ENCODE assay signal across 25 cellular contexts in the genomic region with DNA sequence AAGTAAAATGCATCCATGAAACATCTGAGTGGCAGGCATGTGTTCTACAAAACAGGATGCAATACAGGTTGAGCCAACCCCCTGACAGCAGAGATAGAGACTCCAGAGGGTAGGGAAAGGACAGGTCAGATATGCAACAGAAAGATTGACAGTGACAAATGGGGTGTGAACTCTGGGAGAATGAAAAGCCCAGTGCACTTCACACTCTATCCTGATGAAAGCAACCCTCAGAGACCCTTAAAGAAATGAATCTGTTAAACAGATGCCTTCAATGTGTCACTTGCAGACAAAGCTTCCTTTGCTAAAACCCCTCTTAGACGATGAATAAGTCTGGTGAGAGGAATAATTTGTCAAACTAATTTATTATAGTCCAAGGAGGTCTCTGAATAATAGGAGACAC.
"Had no signal": no experiment of that assay in that cellular context is flagged by ENCODE, and none has a peak within 500 bp of the region (broad histone marks: within the 10 kb centered on the region; RNA-seq: fewer than 3 reads in every experiment).

No MANE protein-coding gene starts in this region.

- H3K4me1 ChIP-seq: gastrocnemius medialis, left lung, upper lobe of left lung, vagina had no signal

- ATAC-seq: activated CD4-positive, alpha-beta T cell treated with anti-CD3 and anti-CD28 coated beads for 36 hours; activated CD8-positive, alpha-beta memory T cell treated with anti-CD3 and anti-CD28 coated beads, Interleukin-2, amount 10 ng/mL, durations not matched to agents 7 days and 5 days; activated CD8-positive, alpha-beta T cell treated with anti-CD3 and anti-CD28 coated beads, Interleukin-2, amount 10 ng/mL, durations not matched to agents 7 days and 5 days; activated naive CD8-positive, alpha-beta T cell treated with anti-CD3 and anti-CD28 coated beads, Interleukin-2, amount 50 U/mL, for 24 hours; gastrocnemius medialis; left lung; naive thymus-derived CD4-positive, alpha-beta T cell; sciatic nerve; stimulated activated memory B cell treated with anti-CD40 and anti-IgM and Interleukin-4, amounts not matched to agents 10 μg/mL and 1 μg/mL and 100 μg/mL, for 72 hours had no signal

- H3K27ac ChIP-seq: gastrocnemius medialis, left lung, stomach, thyroid gland, upper lobe of left lung, vagina had no signal

- H3K36me3 ChIP-seq: gastrocnemius medialis, left lung, ovary, stomach, thyroid gland, upper lobe of left lung, vagina had no signal

- DNase-seq: activated CD4-positive, alpha-beta T cell treated with anti-CD3 and anti-CD28 coated beads for 36 hours; activated CD4-positive, CD25-positive, alpha-beta regulatory T cell; activated CD8-positive, alpha-beta memory T cell treated with anti-CD3 and anti-CD28 coated beads, Interleukin-2, amount 10 ng/mL, durations not matched to agents 7 days and 5 days; activated CD8-positive, alpha-beta T cell treated with anti-CD3 and anti-CD28 coated beads, Interleukin-2, amount 10 ng/mL, durations not matched to agents 7 days and 5 days; activated naive CD8-positive, alpha-beta T cell treated with anti-CD3 and anti-CD28 coated beads, Interleukin-2, amount 50 U/mL, for 24 hours; activated T-cell treated with anti-CD3 and anti-CD28 coated beads, Interleukin-2, amount 50 U/mL, for 48 hours; dermis blood vessel endothelial cell; effector memory CD4-positive, alpha-beta T cell; erythroblast; gastrocnemius medialis; glutamatergic neuron; left lung; mesendoderm; naive thymus-derived CD4-positive, alpha-beta T cell; ovary; small intestine; stimulated activated CD4-positive, alpha-beta T cell treated with anti-CD3 and anti-CD28 coated beads, Interleukin-4, amount 100 ng/mL, for 4 hours; stimulated activated CD8-positive, alpha-beta memory T cell treated with anti-CD3 and anti-CD28 coated beads, Interleukin-4, amount 100 ng/mL, for 48 hours; stomach; thyroid gland; upper lobe of left lung had no signal

- H3K27me3 ChIP-seq: gastrocnemius medialis, left lung, ovary, stomach, thyroid gland, upper lobe of left lung, vagina had no signal

- H3K4me3 ChIP-seq: gastrocnemius medialis, left lung, lung, ovary, stomach, thyroid gland, upper lobe of left lung, vagina had no signal

- H3K9me3 ChIP-seq: gastrocnemius medialis, left lung, ovary, stomach, thyroid gland, upper lobe of left lung, vagina had no signal
